8 cellular contexts compared by ENCODE assay signal in the genomic region with DNA sequence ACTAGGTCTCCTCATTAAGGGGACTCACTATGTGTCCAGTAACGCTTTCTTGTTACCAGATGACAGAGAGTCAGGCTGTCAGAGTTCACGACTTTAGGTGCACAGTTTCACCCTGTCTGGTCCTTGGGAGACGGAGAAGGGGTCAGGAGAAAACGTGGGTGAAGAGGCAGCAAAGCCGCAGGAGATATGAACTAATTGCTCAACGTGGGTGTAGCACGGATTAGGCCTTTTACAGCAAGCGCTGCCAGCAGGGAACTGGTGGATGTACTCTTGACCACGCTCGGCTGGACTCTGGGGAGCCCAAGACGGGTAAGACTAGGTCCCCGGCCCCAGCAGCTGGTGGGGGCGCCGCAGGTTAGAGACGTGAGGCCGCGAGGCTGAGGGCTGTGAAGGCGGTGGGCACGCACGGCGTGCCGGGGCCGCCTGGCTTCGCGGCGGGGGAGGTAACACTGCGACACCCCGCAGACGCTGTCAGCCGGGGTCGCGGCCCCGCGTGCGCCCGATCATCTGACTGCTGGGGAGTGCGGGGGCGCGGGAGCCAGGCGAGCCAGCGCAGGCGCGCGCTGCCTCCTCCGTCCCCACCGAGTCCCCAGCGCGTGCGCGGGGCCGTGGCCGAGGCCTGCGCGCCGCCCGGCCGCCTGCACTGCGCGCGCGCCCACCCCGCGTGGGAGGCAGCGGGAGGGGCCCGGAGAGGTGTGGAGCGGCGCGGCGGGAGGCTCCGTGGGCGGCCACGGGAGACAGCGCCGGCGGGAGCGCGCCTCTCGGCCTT. TPM values are rescaled to one million over a fixed set of nuclear protein-coding genes. Genes with fewer than 3 reads are reported as not detected.
DNase-seq lines count a peak whose midpoint lies in the region; ATAC-seq and TF ChIP-seq lines count a peak whose summit lies in the region.

A gene with protein sequence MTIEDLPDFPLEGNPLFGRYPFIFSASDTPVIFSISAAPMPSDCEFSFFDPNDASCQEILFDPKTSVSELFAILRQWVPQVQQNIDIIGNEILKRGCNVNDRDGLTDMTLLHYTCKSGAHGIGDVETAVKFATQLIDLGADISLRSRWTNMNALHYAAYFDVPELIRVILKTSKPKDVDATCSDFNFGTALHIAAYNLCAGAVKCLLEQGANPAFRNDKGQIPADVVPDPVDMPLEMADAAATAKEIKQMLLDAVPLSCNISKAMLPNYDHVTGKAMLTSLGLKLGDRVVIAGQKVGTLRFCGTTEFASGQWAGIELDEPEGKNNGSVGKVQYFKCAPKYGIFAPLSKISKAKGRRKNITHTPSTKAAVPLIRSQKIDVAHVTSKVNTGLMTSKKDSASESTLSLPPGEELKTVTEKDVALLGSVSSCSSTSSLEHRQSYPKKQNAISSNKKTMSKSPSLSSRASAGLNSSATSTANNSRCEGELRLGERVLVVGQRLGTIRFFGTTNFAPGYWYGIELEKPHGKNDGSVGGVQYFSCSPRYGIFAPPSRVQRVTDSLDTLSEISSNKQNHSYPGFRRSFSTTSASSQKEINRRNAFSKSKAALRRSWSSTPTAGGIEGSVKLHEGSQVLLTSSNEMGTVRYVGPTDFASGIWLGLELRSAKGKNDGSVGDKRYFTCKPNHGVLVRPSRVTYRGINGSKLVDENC (plus strand): TSS at position 575 of the 769 bp plus-strand sequence. CDS start 5,974 bp downstream, outside the sequence.

- no peaks in the 10 kb centered on the region for H3K36me3 ChIP-seq in osteoblast (ENCODE audit: insufficient read depth, low read length)

- peak; percentile 31 for DNase-seq in RWPE1 (ENCODE audit: low spot score)
- peak; percentile 84 for DNase-seq in activated naive CD4-positive, alpha-beta T cell treated with anti-CD3 and anti-CD28 coated beads, Interleukin-2, amount 50 U/mL, for 16 hours
- DNase-seq in glomerular endothelial cell (ENCODE audit: extremely low read depth, low read depth, low spot score) = no peak
- peak; percentile 97 for DNase-seq in osteoblast (ENCODE audit: insufficient read length, low spot score, missing footprints)
- DNase-seq in NCI-H1105 treated with DMSO at 0.1 percent for 48 hours (lab: John Stamatoyannopoulos, UW) = no peak

- H3K4me1 ChIP-seq in osteoblast (ENCODE audit: insufficient read depth, low read length) = peaks cover 57% of the 10 kb centered on the region

- H3K4me3 ChIP-seq in osteoblast (ENCODE audit: insufficient read depth, low read length) = peak within 1 kb of the TSS; percentile 84

- peaks cover 42% of the 10 kb centered on the region for H3K79me2 ChIP-seq in osteoblast (ENCODE audit: insufficient read depth, low read length)

- peak within 1 kb of the TSS; percentile 90 for H2AFZ ChIP-seq in osteoblast (ENCODE audit: low read length)

- no peaks in the 10 kb centered on the region for H3K27me3 ChIP-seq in osteoblast (ENCODE audit: insufficient read depth, low read length)

- peak; percentile 49 for ATAC-seq in HG02571 (IDR thresholded peaks at IDR 0.05; ENCODE audit: unreplicated experiment)

- CTCF ChIA-PET in RWPE1 (lab: Yijun Ruan, JAX) = no interaction called here

- peak within 1 kb of the TSS; percentile 87 for H3K4me2 ChIP-seq in osteoblast (ENCODE audit: insufficient read depth, low read length)

- TF ChIP-seq POLR2A in GM10847 (IDR thresholded peaks at IDR 0.05; ENCODE audit: extremely low read depth, insufficient read length) = peak; percentile 29

- H3K27ac ChIP-seq in RWPE1 = peak within 1 kb of the TSS; percentile 96
- peak within 1 kb of the TSS; percentile 86 for H3K27ac ChIP-seq in osteoblast (ENCODE audit: low read depth, low read length)
- H3K27ac ChIP-seq in temporal lobe (ENCODE audit: low read depth, low read length) = peak within 1 kb of the TSS; percentile 97

- no peak for TF ChIP-seq CTCF in RWPE1 (conservative IDR thresholded peaks at IDR 0.05; ENCODE audit: low read depth)
- no peak for TF ChIP-seq CTCF in osteoblast (IDR thresholded peaks at IDR 0.05; ENCODE audit: extremely low read depth, low read depth, low read length)

- no peaks in the 10 kb centered on the region for H4K20me1 ChIP-seq in osteoblast (ENCODE audit: insufficient read depth, low read length)

- H3K9me3 ChIP-seq in osteoblast (ENCODE audit: low read depth, low read length) = no peaks in the 10 kb centered on the region

- POLR2A ChIA-PET in RWPE1 (lab: Yijun Ruan, JAX; ENCODE audit: low non-redundant PET) = no interaction called here

RNA-seq across cellular contexts. Expression of the gene that starts here (rescaled TPM):
- total RNA-seq in glomerular endothelial cell (17.5 and 19.0 TPM in 2 replicates), osteoblast (124 and 136 TPM in 2 replicates), temporal lobe (27.5 TPM)

Comparison
In these comparisons a context has a peak if more than half of its experiments do, and no peak if none do; other contexts are left out.
1. DNase-seq: peak in RWPE1 (single experiment), activated naive CD4-positive, alpha-beta T cell treated with anti-CD3 and anti-CD28 coated beads, Interleukin-2, amount 50 U/mL, for 16 hours (single experiment) and osteoblast (single experiment); none in glomerular endothelial cell (single experiment) and NCI-H1105 treated with DMSO at 0.1 percent for 48 hours (single experiment).
2. Peak in every context shown above with its lines, with median percentiles within 50 percentile points of each other: H3K27ac ChIP-seq.